ENCODE assay signal across 8 cellular contexts in the genomic region with DNA sequence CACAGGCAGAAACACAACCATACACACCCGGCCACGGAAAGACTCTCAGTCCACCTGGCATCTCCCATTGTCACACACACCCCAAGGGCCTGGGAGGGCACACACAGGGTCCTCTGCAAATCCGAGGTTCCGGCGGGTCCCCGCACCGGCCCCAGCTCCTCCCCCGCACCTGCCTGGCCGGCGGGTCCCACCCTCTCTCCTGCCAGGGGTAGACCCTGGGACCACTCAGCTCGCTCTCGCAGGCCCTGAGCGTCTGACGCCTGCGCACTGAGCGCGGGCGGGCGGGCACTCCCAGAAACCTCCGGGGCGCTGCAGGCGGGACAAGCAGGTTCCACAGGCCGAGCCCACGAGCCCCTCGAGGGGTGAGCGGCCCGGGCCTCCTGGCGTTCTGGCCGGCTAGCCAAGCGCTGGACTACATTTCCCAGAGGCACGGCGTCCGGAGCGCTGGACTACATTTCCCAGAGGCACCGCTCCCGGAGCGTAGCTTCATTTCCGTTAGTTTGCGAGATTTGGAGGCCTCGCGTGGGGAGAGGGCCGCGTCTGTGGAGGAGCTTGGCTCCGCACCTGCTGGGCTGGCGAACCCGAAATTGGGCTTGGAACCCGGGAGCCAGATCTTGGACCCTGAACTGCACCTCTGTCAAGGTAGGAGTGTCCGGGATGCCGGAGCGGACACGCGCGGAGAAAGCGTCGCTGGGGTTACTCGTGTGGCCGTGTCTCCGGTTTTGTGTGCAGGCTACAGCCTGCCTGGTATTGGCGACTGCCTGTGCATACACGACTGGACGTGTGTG. TPM values are rescaled to one million over a fixed set of nuclear protein-coding genes. Genes with fewer than 3 reads are reported as not detected.
DNase-seq lines count a peak whose midpoint lies in the region; ATAC-seq and TF ChIP-seq lines count a peak whose summit lies in the region.

TSS of gene ZNF420 (plus strand) at position 505 of the 788 bp plus-strand sequence. CDS start 10,686 bp downstream, outside the sequence.

- H3K9me3 Mint-ChIP-seq in activated naive CD4-positive, alpha-beta T cell treated with anti-CD3 and anti-CD28 coated beads for 36 hours, result peaks cover 30% of the 10 kb centered on the region

- no peak within 1 kb of the TSS for H3K23ac ChIP-seq in neuronal stem cell (ENCODE audit: low read depth, low read length, poor library complexity)

- peak within 1 kb of the TSS; percentile 93 for H3K4me3 Mint-ChIP-seq in activated naive CD4-positive, alpha-beta T cell treated with anti-CD3 and anti-CD28 coated beads for 36 hours

- peaks cover 0 to 20% of the 10 kb centered on the region in 2 donors for H3K36me3 ChIP-seq in gastroesophageal sphincter
- peaks cover 2 to 3% of the 10 kb centered on the region in 2 donors for H3K36me3 ChIP-seq in neuronal stem cell (replicated peaks in 1 of 2; ENCODE audit: control insufficient read depth in 2 of 2, insufficient read depth in 2 of 2, low read length in 2 of 2)
- peaks cover 0 to 4% (median 0%) of the 10 kb centered on the region in 5 donors for H3K36me3 ChIP-seq in subcutaneous abdominal adipose tissue (ENCODE audit: control insufficient read depth in 5 of 5, insufficient read depth in 5 of 5, low read length in 5 of 5)

- peak; percentile 100 for ATAC-seq in gastroesophageal sphincter

- H3K4me1 ChIP-seq in gastroesophageal sphincter, result peaks cover 0 to 31% (median 10%) of the 10 kb centered on the region in 3 donors
- H3K4me1 ChIP-seq in neuronal stem cell (ENCODE audit: control insufficient read depth in 2 of 2, insufficient read depth in 1 of 2, low read depth in 1 of 2, low read length in 2 of 2), result peaks cover 2 to 7% of the 10 kb centered on the region in 2 donors
- peaks cover 0 to 19% (median 18%) of the 10 kb centered on the region in 5 donors for H3K4me1 ChIP-seq in subcutaneous abdominal adipose tissue (ENCODE audit: control insufficient read depth in 5 of 5, insufficient read depth in 5 of 5, low read length in 5 of 5)

- H3K27me3 Mint-ChIP-seq in activated naive CD4-positive, alpha-beta T cell treated with anti-CD3 and anti-CD28 coated beads for 36 hours (ENCODE audit: low read depth), result no peaks in the 10 kb centered on the region

- peaks cover 0 to 28% (median 0%) of the 10 kb centered on the region in 3 donors for H3K9me3 ChIP-seq in gastroesophageal sphincter
- peaks cover 0 to 28% of the 10 kb centered on the region in 2 donors for H3K9me3 ChIP-seq in neuronal stem cell (replicated peaks in 1 of 2; ENCODE audit: control insufficient read depth in 2 of 2, insufficient read depth in 1 of 2, low read depth in 1 of 2, low read length in 2 of 2)
- peaks cover 8 to 20% (median 16%) of the 10 kb centered on the region in 5 donors for H3K9me3 ChIP-seq in subcutaneous abdominal adipose tissue (ENCODE audit: control insufficient read depth in 5 of 5, low read length in 5 of 5)

- peak within 1 kb of the TSS; percentile 40 for H2BK5ac ChIP-seq in neuronal stem cell (ENCODE audit: low read length)

- DNase-seq in GF-D8 (lab: John Stamatoyannopoulos, UW) (peak; percentile 92), HEK293T (ENCODE audit: extremely low spot score) (peak; percentile 83), NAMALWA (ENCODE audit: low spot score) (peak; percentile 98), SK-MEL-5 (ENCODE audit: low read depth, low spot score) (peak; percentile 92), neuronal stem cell (ENCODE audit: low spot score) (peak; percentile 94)
- peak; percentile 92 for DNase-seq in activated naive CD4-positive, alpha-beta T cell treated with anti-CD3 and anti-CD28 coated beads for 36 hours

- TF ChIP-seq CTCF in gastroesophageal sphincter (IDR thresholded peaks at IDR 0.05), result peak in 1 of 4 experiments; percentile 27

- H2AK5ac ChIP-seq in neuronal stem cell (ENCODE audit: low read depth, low read length), result no peak within 1 kb of the TSS

- in situ Hi-C loops in SK-MEL-5 (cut with HindIII; ENCODE audit: low pct_unique_long_range_greater_than_20kb, low sequenced_read_pairs), result no loop called here

- peaks cover 21% of the 10 kb centered on the region for H3K4me1 Mint-ChIP-seq in activated naive CD4-positive, alpha-beta T cell treated with anti-CD3 and anti-CD28 coated beads for 36 hours (ENCODE audit: low read depth)

- peak within 1 kb of the TSS; percentile 86 for H3K18ac ChIP-seq in neuronal stem cell (ENCODE audit: low read length)

- H2BK120ac ChIP-seq in neuronal stem cell (ENCODE audit: low read depth, low read length), result no peak within 1 kb of the TSS

- WGBS in gastroesophageal sphincter (ENCODE audit: low coverage in 1 of 2), 2 donors, result 0% methylated on average over 2 to 3 of the region's 61 CpGs
- no CpG with 5 or more reads among the region's 61 CpGs for WGBS in neuronal stem cell (ENCODE audit: extremely low coverage in 2 of 2, insufficient read length in 2 of 2, insufficient replicate concordance in 1 of 2), 2 donors

- H3K27me3 ChIP-seq in gastroesophageal sphincter (no peaks in the 10 kb centered on the region), neuronal stem cell (ENCODE audit: control insufficient read depth in 3 of 3, insufficient read depth in 3 of 3, low read depth in 1 of 3, low read length in 3 of 3) (no peaks in the 10 kb centered on the region), subcutaneous abdominal adipose tissue (ENCODE audit: control insufficient read depth in 5 of 5, insufficient read depth in 4 of 5, low read length in 5 of 5) (no peaks in the 10 kb centered on the region)

- H2BK15ac ChIP-seq in neuronal stem cell (ENCODE audit: low read length), result no peak within 1 kb of the TSS

- H2BK12ac ChIP-seq in neuronal stem cell (ENCODE audit: low read length), result no peak within 1 kb of the TSS

- H3K4me2 ChIP-seq in neuronal stem cell (ENCODE audit: insufficient read depth, low read length, poor library complexity, severe bottlenecking), result peak within 1 kb of the TSS; percentile 66

- peak within 1 kb of the TSS; percentile 90 for H3K9ac ChIP-seq in neuronal stem cell (ENCODE audit: low read depth, low read length, poor library complexity)
- H3K9ac ChIP-seq in subcutaneous abdominal adipose tissue (ENCODE audit: low read length in 5 of 5), result peak within 1 kb of the TSS; percentile 84 to 99 (median 96)

- no peak within 1 kb of the TSS for H3K4ac ChIP-seq in neuronal stem cell (ENCODE audit: low read length)

- no peak within 1 kb of the TSS for H4K8ac ChIP-seq in neuronal stem cell (ENCODE audit: low read depth, low read length)

- peak within 1 kb of the TSS; percentile 95 for H2AFZ ChIP-seq in neuronal stem cell (ENCODE audit: low read length)

- POLR2A ChIA-PET in HEK293T (lab: Yijun Ruan, JAX), result interaction anchor here (0.7 to 1.7 kb wide), 9 partner anchors 10 to 702 kb away, joined by 3 to 10 read pairs (median 5); partner anchors contain the start of genes ZNF260, ZNF345, ZNF383 and ZNF461

- peaks cover 30% of the 10 kb centered on the region for H3K36me3 Mint-ChIP-seq in activated naive CD4-positive, alpha-beta T cell treated with anti-CD3 and anti-CD28 coated beads for 36 hours (ENCODE audit: low read depth)

- H3K4me3 ChIP-seq in gastroesophageal sphincter (peak within 1 kb of the TSS; percentile 53 to 88), neuronal stem cell (ENCODE audit: low read length in 2 of 2) (peak within 1 kb of the TSS; percentile 76 to 98), subcutaneous abdominal adipose tissue (ENCODE audit: low read depth in 1 of 5, low read length in 5 of 5) (peak within 1 kb of the TSS; percentile 87 to 97 (median 90))

- H3K27ac Mint-ChIP-seq in activated naive CD4-positive, alpha-beta T cell treated with anti-CD3 and anti-CD28 coated beads for 36 hours, result peak within 1 kb of the TSS; percentile 89

- H3K27ac ChIP-seq in gastroesophageal sphincter (peak within 1 kb of the TSS; percentile 75 to 94 (median 90)), neuronal stem cell (replicated peaks; ENCODE audit: low read length) (peak within 1 kb of the TSS; percentile 49), subcutaneous abdominal adipose tissue (ENCODE audit: low read depth, low read length) (peak within 1 kb of the TSS; percentile 65)

- TF ChIP-seq POLR2A in gastroesophageal sphincter (IDR thresholded peaks at IDR 0.05), result peak; percentile 51 to 64

- no peak for TF ChIP-seq EP300 in gastroesophageal sphincter (IDR thresholded peaks at IDR 0.05)

- intact Hi-C loops in activated naive CD4-positive, alpha-beta T cell treated with anti-CD3 and anti-CD28 coated beads for 36 hours (cut with micrococcal nuclease), result loop anchor here (1.0 to 5.0 kb wide), 9 partner anchors 95 to 589 kb away; partner anchors contain the start of genes ZNF345, ZNF383, ZNF566 and ZNF568

- H4K91ac ChIP-seq in neuronal stem cell (ENCODE audit: low read depth, low read length, poor library complexity), result no peak within 1 kb of the TSS

- CTCF ChIA-PET in HEK293T (lab: Yijun Ruan, JAX), result no interaction called here
- CTCF ChIA-PET in activated naive CD4-positive, alpha-beta T cell treated with anti-CD3 and anti-CD28 coated beads for 36 hours (lab: Charles Lee), result interaction anchor here (0.5 kb wide), 1 partner anchor 110 kb away, joined by 3 read pairs; no protein-coding TSS in a partner anchor

- H3K79me1 ChIP-seq in neuronal stem cell (ENCODE audit: low read depth, low read length), result peaks cover 4% of the 10 kb centered on the region

- peak within 1 kb of the TSS; percentile 92 for H3K14ac ChIP-seq in neuronal stem cell (ENCODE audit: low read length)

TF ChIP-seq in HEK293T, 16 proteins besides CTCF, POLR2A, EP300 and RAD21 (continues in another document):
- no peak for TF ChIP-seq CTBP1 (IDR thresholded peaks at IDR 0.05; ENCODE audit: borderline replicate concordance)
- no peak; the same call in 1 of the 2 replicates for TF ChIP-seq TARDBP (IDR thresholded peaks at IDR 0.05)
- peak; percentile 90 for TF ChIP-seq L3MBTL2 (conservative IDR thresholded peaks at IDR 0.05)
- peak; percentile 45 for TF ChIP-seq ELF4 (IDR thresholded peaks at IDR 0.05)
- no peak for TF ChIP-seq SP1 (IDR thresholded peaks at IDR 0.05)
- no peak for TF ChIP-seq FOXA1 (IDR thresholded peaks at IDR 0.05)
- TF ChIP-seq, protein P1, sequence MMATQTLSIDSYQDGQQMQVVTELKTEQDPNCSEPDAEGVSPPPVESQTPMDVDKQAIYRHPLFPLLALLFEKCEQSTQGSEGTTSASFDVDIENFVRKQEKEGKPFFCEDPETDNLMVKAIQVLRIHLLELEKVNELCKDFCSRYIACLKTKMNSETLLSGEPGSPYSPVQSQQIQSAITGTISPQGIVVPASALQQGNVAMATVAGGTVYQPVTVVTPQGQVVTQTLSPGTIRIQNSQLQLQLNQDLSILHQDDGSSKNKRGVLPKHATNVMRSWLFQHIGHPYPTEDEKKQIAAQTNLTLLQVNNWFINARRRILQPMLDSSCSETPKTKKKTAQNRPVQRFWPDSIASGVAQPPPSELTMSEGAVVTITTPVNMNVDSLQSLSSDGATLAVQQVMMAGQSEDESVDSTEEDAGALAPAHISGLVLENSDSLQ (IDR thresholded peaks at IDR 0.05), result no peak

RNA-seq across cellular contexts. Expression of gene ZNF420, which starts in this region (rescaled TPM):
- total RNA-seq in SK-MEL-5 (2014; rRNA removed; shearing (Covaris generic)), result 8.1 and 8.2 TPM in 2 replicates
- 3.1 TPM in 2 replicates for polyA plus RNA-seq in SK-MEL-5 (2015; cell fraction: cytosol; rRNA removed)
- polyA plus RNA-seq in SK-MEL-5 (2015; cell fraction: nucleus; rRNA removed), result 3.1 and 6.9 TPM in 2 replicates
- 1 to 10 TPM; 6.4 to 7.3 TPM for total RNA-seq in activated naive CD4-positive, alpha-beta T cell treated with anti-CD3 and anti-CD28 coated beads for 36 hours
- total RNA-seq in gastroesophageal sphincter, result 10 to 100 TPM in 2 of 4 donors, 1 to 10 TPM in 2; 6.6 to 19.7 (median 14.5) TPM
- polyA plus RNA-seq in neuronal stem cell (2013, experiment 1 of 2), result 10.2 TPM
- polyA plus RNA-seq in neuronal stem cell (2013, experiment 2 of 2), result 9.0 TPM

Comparison
In these comparisons a context has a peak if more than half of its experiments do, and no peak if none do; other contexts are left out.
1. Peak in every context shown above with its lines: DNase-seq, ATAC-seq, H3K4me3 ChIP-seq and H3K27ac ChIP-seq.